ENCODE assay signal across 16 cellular contexts in the genomic region with DNA sequence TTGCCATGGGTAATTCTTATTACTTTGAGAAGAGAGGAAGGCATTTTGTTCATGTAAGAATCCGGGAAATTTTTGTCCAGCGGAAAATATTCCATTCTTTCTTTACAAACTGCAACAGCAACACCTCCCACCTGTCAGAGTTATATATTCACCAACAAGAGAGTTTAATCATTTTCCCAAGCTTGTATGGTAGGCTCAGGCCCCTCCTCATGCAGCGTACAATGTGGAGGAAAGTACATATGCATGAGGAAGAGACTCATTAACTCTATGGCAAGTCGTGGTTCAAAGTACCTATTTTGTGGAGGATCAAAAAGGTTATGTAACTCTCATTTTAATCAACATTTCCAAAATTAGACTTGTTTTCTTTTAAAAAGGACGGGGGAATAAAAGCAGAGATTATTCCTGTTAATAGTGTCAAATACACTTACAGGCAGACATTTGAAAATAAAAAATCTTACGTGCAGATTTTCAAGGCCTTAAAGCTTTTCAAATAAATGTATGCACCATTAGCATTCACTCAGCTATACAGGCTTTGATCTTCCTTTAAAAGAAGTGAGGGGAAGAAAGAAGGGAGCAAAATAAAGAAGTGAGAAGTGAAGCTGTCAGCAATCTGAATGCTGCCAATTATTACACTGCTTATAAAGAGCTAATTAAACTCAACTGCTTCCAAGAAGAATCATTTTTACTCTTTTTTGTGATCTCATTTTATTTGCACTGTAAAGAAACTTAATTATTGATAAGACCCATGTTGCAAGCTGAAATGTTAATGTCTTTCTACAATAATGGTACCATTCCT.
DNase-seq lines count a peak whose midpoint lies in the region; ATAC-seq and TF ChIP-seq lines count a peak whose summit lies in the region.
"Had no signal": no experiment of that assay in that cellular context is flagged by ENCODE, and none has a peak within 500 bp of the region (broad histone marks: within the 10 kb centered on the region; RNA-seq: fewer than 3 reads in every experiment).

No MANE protein-coding gene starts in this region.

- WGBS in adrenal gland, 4 donors: 69 to 75% (median 69%) methylated on average over 6 of the region's 6 CpGs

- H3K4me1 Mint-ChIP-seq in nephron (peaks cover 29% of the 10 kb centered on the region), T-helper 17 cell (no peaks in the 10 kb centered on the region)

- intact Hi-C loops in left ventricle myocardium inferior (cut with micrococcal nuclease): no loop called here
- intact Hi-C loops in cardiac septum (cut with DNase I): loop anchor here (10.0 kb wide), 1 partner anchor 205 kb away; a partner anchor contains a TSS
- intact Hi-C loops in adrenal gland (cut with DNase I): no loop called here

- peak overlapping the region; percentile 90 to 99 (median 90) for H3K27ac Mint-ChIP-seq in nephron
- H3K27ac Mint-ChIP-seq in T-helper 17 cell: no peak overlapping the region

- no peak for ATAC-seq in T-helper 17 cell
- ATAC-seq: GM12878 had no signal

- peaks cover 10% of the 10 kb centered on the region for H3K9me3 ChIP-seq in left ventricle myocardium inferior (replicated peaks)
- H3K9me3 ChIP-seq in adrenal gland (replicated peaks in 1 of 3): no peaks in the 10 kb centered on the region
- H3K9me3 ChIP-seq in T-helper 17 cell (ENCODE audit: control insufficient read depth, low read length, poor library complexity, severe bottlenecking): peaks cover under 1% of the 10 kb centered on the region
- H3K9me3 ChIP-seq: Caco-2 had no signal

- H3K4me3 Mint-ChIP-seq in nephron (peak overlapping the region in 2 of 3 experiments; percentile 42 to 56), T-helper 17 cell (no peak overlapping the region)

- H3K27me3 Mint-ChIP-seq in nephron (ENCODE audit: low read depth): no peaks in the 10 kb centered on the region
- H3K27me3 Mint-ChIP-seq in T-helper 17 cell: no peaks in the 10 kb centered on the region

- H3K36me3 ChIP-seq in left ventricle myocardium inferior: no peaks in the 10 kb centered on the region
- H3K36me3 ChIP-seq in adrenal gland (replicated peaks in 1 of 2): no peaks in the 10 kb centered on the region

- DNase-seq in left ventricle myocardium inferior: no peak
- DNase-seq in cardiac septum (ENCODE audit: low spot score): no peak
- DNase-seq in kidney glomerular epithelial cell (lab: John Stamatoyannopoulos, UW): peak; percentile 24
- no peak for DNase-seq in adrenal gland
- no peak for DNase-seq in T-helper 17 cell
- DNase-seq in NCI-H1092 treated with DMSO at 0.1 percent for 48 hours (lab: John Stamatoyannopoulos, UW): no peak
- no peak for DNase-seq in NCI-H1417 treated with DMSO at 0.1 percent for 48 hours (lab: John Stamatoyannopoulos, UW)
- DNase-seq: 8988T, Caco-2, NCI-H146, NCI-H2081 treated with DMSO at 0.1 percent for 48 hours, NCI-H526 had no signal

- TF ChIP-seq CTCF in left ventricle myocardium inferior (IDR thresholded peaks at IDR 0.05; ENCODE audit: borderline replicate concordance): no peak
- TF ChIP-seq CTCF in nephron (IDR thresholded peaks at IDR 0.05; ENCODE audit: unreplicated experiment in 3 of 3): no peak
- no peak for TF ChIP-seq CTCF in adrenal gland (IDR thresholded peaks at IDR 0.05)

- TF ChIP-seq POLR2A in adrenal gland (IDR thresholded peaks at IDR 0.05): no peak

- no peaks in the 10 kb centered on the region for H3K27me3 ChIP-seq in left ventricle myocardium inferior (ENCODE audit: low read depth)
- H3K27me3 ChIP-seq in adrenal gland: no peaks in the 10 kb centered on the region

- no peaks in the 10 kb centered on the region for H3K36me3 Mint-ChIP-seq in nephron (ENCODE audit: low read depth)
- no peaks in the 10 kb centered on the region for H3K36me3 Mint-ChIP-seq in T-helper 17 cell (ENCODE audit: low read depth)

- no peak overlapping the region for H3K4me3 ChIP-seq in left ventricle myocardium inferior
- H3K4me3 ChIP-seq in adrenal gland: no peak overlapping the region
- H3K4me3 ChIP-seq: GM12878 had no signal

- H3K27ac ChIP-seq in left ventricle myocardium inferior (replicated peaks): peak overlapping the region; percentile 9
- no peak overlapping the region for H3K27ac ChIP-seq in adrenal gland
- H3K27ac ChIP-seq: C4-2B, RWPE1 had no signal

- H3K4me1 ChIP-seq in left ventricle myocardium inferior: peaks cover 6% of the 10 kb centered on the region
- no peaks in the 10 kb centered on the region for H3K4me1 ChIP-seq in adrenal gland (replicated peaks in 1 of 2)
- H3K4me1 ChIP-seq: Caco-2 had no signal

- H3K9me3 Mint-ChIP-seq in nephron: peaks cover 6% of the 10 kb centered on the region
